In genomic region chr22:23894710-23895598, GRCh38 we compare ENCODE assay signal across 8 cellular contexts. TPM values are rescaled to one million over a fixed set of nuclear protein-coding genes. Genes with fewer than 3 reads are reported as not detected.
DNase-seq lines count a peak whose midpoint lies in the region; ATAC-seq and FAIRE-seq lines count a peak whose summit lies in the region.

No MANE protein-coding gene starts in this region.

- peak; percentile 66 for DNase-seq in CMK (ENCODE audit: low read depth)
- DNase-seq in SHP77 treated with DMSO at 0.1 percent for 48 hours (lab: John Stamatoyannopoulos, UW) = peak; percentile 32
- DNase-seq in activated naive CD4-positive, alpha-beta T cell (lab: John Stamatoyannopoulos, UW) = peak in 3 of 4 experiments; percentile 22 to 60 (median 39)
- DNase-seq in frontal cortex (ENCODE audit: low spot score in 2 of 2) = peak; percentile 51 to 71
- DNase-seq in nucleus accumbens (lab: John Stamatoyannopoulos, UW) = peak in 44 of 56 donors; percentile 20 to 78 (median 58)
- peak; percentile 47 for DNase-seq in superior temporal gyrus (ENCODE audit: extremely low spot score)

- no peak for FAIRE-seq in frontal cortex (lab: Jason Lieb, UNC)

- peak; percentile 11 for ATAC-seq in GM21423 (IDR thresholded peaks at IDR 0.05; ENCODE audit: unreplicated experiment)

- H3K9me3 ChIP-seq in KOPT-K1 (ENCODE audit: insufficient read depth, low read length, poor library complexity, severe bottlenecking) = no peaks in the 10 kb centered on the region

- peaks cover 36% of the 10 kb centered on the region for H3K36me3 ChIP-seq in KOPT-K1 (ENCODE audit: insufficient read depth, low read length)

- peak overlapping the region; percentile 81 for H3K27ac ChIP-seq in KOPT-K1 (ENCODE audit: low read depth, low read length, poor library complexity, severe bottlenecking)

RNA-seq across cellular contexts. Expression of gene MIF, which starts 0.8 kb away (rescaled TPM):
- total RNA-seq in frontal cortex = 128 TPM

RNA-seq across cellular contexts. Expression of gene SLC2A11, which starts 37.3 kb away (rescaled TPM):
- 11.4 TPM for total RNA-seq in frontal cortex

RNA-seq across cellular contexts. Expression of gene DERL3, which starts 56.1 kb away (rescaled TPM):
- 0.82 TPM for total RNA-seq in frontal cortex

Comparison
In these comparisons a context has a peak if more than half of its experiments do, and no peak if none do; other contexts are left out.
1. Peak in every context shown above with its lines: DNase-seq, ATAC-seq and H3K27ac ChIP-seq.